ENCODE assay signal across 20 cellular contexts in genomic region chr12:48880647-48881046, GRCh38. TPM values are rescaled to one million over a fixed set of nuclear protein-coding genes. Genes with fewer than 3 reads are reported as not detected.
"Had no signal": no experiment of that assay in that cellular context is flagged by ENCODE, and none has a peak within 500 bp of the region (broad histone marks: within the 10 kb centered on the region; RNA-seq: fewer than 3 reads in every experiment).

No MANE protein-coding gene starts in this region.

- H3K9me3 ChIP-seq: MG63, SJSA1 had no signal

- H3K27me3 ChIP-seq: SJSA1 had no signal

- H3K36me3 Mint-ChIP-seq: IgD-negative memory B cell had no signal

- H3K9me3 Mint-ChIP-seq: IgD-negative memory B cell had no signal

- H3K27ac Mint-ChIP-seq: IgD-negative memory B cell had no signal

- H3K36me3 ChIP-seq: MG63, SJSA1 had no signal

- H3K4me3 ChIP-seq: MG63, SJSA1, SK-N-MC had no signal

- DNase-seq: MG63, NCI-H1092 treated with DMSO at 0.1 percent for 48 hours, NCI-H1436, NCI-H187, NCI-H2029, NCI-H2081 treated with DMSO at 0.1 percent for 48 hours, NCI-H2171, NCI-H226, NCI-H446, NCI-H510A, NCI-H524 treated with DMSO at 0.1 percent for 48 hours, NCI-H69, NCI-H774, Right ventricle myocardium superior, RPMI8226, SIG-M5, SW 1271 had no signal

- H3K27ac ChIP-seq: SJSA1, SK-N-MC had no signal

- H3K4me1 Mint-ChIP-seq: IgD-negative memory B cell had no signal

RNA-seq across cellular contexts. Expression of gene RND1, which starts 15.0 kb away (rescaled TPM):
- total RNA-seq: SJSA1 had no signal
